In the genomic region with DNA sequence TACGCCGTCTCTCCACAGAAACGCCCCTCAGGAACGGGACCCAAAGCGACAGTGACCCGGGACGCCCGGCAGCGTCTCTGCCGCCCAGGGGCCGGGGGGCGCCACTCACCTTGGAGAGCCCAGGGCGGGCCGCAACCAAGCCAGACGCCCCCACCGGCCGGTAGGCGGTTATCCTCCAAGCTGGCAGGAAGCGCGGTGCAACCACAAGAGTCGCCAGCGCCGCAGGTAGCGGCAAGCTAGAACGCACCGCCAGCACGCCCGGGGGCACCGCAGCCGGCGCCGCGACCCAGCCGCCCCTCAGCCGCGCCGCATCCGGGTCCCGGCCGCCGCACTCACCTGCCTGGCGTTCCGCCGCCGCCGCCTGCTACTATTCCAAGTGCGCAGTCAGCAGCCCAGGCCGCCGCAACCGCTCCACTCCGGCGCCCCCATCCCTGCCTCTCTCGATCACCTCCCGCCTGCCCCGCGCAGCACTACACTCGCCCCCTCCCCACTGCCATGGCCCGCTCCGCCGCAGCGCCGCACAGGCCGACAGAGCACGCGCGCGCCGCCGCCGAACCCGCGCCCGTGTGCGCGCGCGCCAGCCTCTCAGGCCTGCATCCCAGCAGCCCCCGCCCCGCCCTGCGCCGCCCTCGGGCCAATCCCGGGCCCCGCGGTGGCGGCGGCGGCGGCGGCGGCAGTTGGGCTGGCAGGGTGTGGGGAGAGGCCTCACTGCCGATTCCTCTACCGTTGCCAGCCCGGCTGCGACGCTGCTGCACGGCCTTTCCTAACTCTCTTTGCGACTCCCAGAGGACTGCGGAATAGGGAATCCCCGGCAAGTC, we compare ENCODE assay signal across 8 cellular contexts. TPM values are rescaled to one million over a fixed set of nuclear protein-coding genes. Genes with fewer than 3 reads are reported as not detected.
DNase-seq lines count a peak whose midpoint lies in the region; ATAC-seq and TF ChIP-seq lines count a peak whose summit lies in the region.

Gene PIK3CB, minus strand, starts transcription at position 570 of the 818 bp plus-strand sequence. CDS start 75,585 bp downstream, outside the sequence.

- peaks cover 0 to 14% (median 4%) of the 10 kb centered on the region in 3 donors for H3K36me3 Mint-ChIP-seq in CD8-positive, alpha-beta memory T cell
- H3K36me3 Mint-ChIP-seq in effector memory CD8-positive, alpha-beta T cell (ENCODE audit: insufficient read depth): peaks cover 28% of the 10 kb centered on the region
- peaks cover 2% of the 10 kb centered on the region for H3K36me3 Mint-ChIP-seq in mesothelial cell of epicardium

- ATAC-seq in GM19455 (IDR thresholded peaks at IDR 0.05; ENCODE audit: unreplicated experiment): peak; percentile 92
- peak; percentile 84 for ATAC-seq in effector memory CD8-positive, alpha-beta T cell (replicated peaks)

- no peaks in the 10 kb centered on the region for H3K27me3 Mint-ChIP-seq in CD8-positive, alpha-beta memory T cell
- H3K27me3 Mint-ChIP-seq in effector memory CD8-positive, alpha-beta T cell: no peaks in the 10 kb centered on the region
- H3K27me3 Mint-ChIP-seq in mesothelial cell of epicardium (ENCODE audit: low read depth): no peaks in the 10 kb centered on the region

- no peaks in the 10 kb centered on the region for H3K36me3 ChIP-seq in CD8-positive, alpha-beta memory T cell (ENCODE audit: insufficient read depth, low read length)

- POLR2A ChIA-PET in CD8-positive, alpha-beta memory T cell (lab: Charles Lee): interaction anchor here (2.4 kb wide), 1 partner anchor 54 kb away, joined by 7 read pairs; no protein-coding TSS in a partner anchor

- H3K4me1 ChIP-seq in CD8-positive, alpha-beta memory T cell (ENCODE audit: insufficient read depth, low read length): peaks cover 16% of the 10 kb centered on the region

- peaks cover 25 to 33% (median 32%) of the 10 kb centered on the region in 3 donors for H3K4me1 Mint-ChIP-seq in CD8-positive, alpha-beta memory T cell
- H3K4me1 Mint-ChIP-seq in effector memory CD8-positive, alpha-beta T cell (ENCODE audit: low read depth in 2 of 2): peaks cover 18 to 26% of the 10 kb centered on the region in 2 donors
- H3K4me1 Mint-ChIP-seq in mesothelial cell of epicardium: peaks cover 13% of the 10 kb centered on the region

- H3K4me3 ChIP-seq in CD8-positive, alpha-beta memory T cell (ENCODE audit: low read length): peak within 1 kb of the TSS; percentile 66

- peak within 1 kb of the TSS; percentile 84 to 99 (median 95) for H3K27ac Mint-ChIP-seq in CD8-positive, alpha-beta memory T cell
- peak within 1 kb of the TSS; percentile 86 to 97 for H3K27ac Mint-ChIP-seq in effector memory CD8-positive, alpha-beta T cell
- peak within 1 kb of the TSS; percentile 98 for H3K27ac Mint-ChIP-seq in mesothelial cell of epicardium

- no peaks in the 10 kb centered on the region for H3K27me3 ChIP-seq in CD8-positive, alpha-beta memory T cell (ENCODE audit: insufficient read depth, low read length, poor library complexity, severe bottlenecking)

- H3K9me3 Mint-ChIP-seq in CD8-positive, alpha-beta memory T cell: no peaks in the 10 kb centered on the region
- H3K9me3 Mint-ChIP-seq in effector memory CD8-positive, alpha-beta T cell: no peaks in the 10 kb centered on the region
- no peaks in the 10 kb centered on the region for H3K9me3 Mint-ChIP-seq in mesothelial cell of epicardium

- peak within 1 kb of the TSS; percentile 87 to 97 (median 93) for H3K4me3 Mint-ChIP-seq in CD8-positive, alpha-beta memory T cell
- H3K4me3 Mint-ChIP-seq in effector memory CD8-positive, alpha-beta T cell: peak within 1 kb of the TSS; percentile 95 to 98
- peak within 1 kb of the TSS; percentile 80 for H3K4me3 Mint-ChIP-seq in mesothelial cell of epicardium

- H3K9me3 ChIP-seq in CD8-positive, alpha-beta memory T cell (ENCODE audit: low read length): no peaks in the 10 kb centered on the region

- H3K27ac ChIP-seq in CD8-positive, alpha-beta memory T cell (ENCODE audit: low read depth, low read length): peak within 1 kb of the TSS; percentile 85

- peak; percentile 75 to 89 (median 85) for DNase-seq in CD8-positive, alpha-beta memory T cell
- DNase-seq in HPDE6-E6E7 (ENCODE audit: extremely low spot score): peak; percentile 73
- DNase-seq in NK-92 treated with Interleukin-12 subunit alpha and Interleukin-12 subunit beta, amount 100 ng/mL, for 24 hours (lab: John Stamatoyannopoulos, UW): peak; percentile 79
- DNase-seq in activated CD8-positive, alpha-beta memory T cell treated with anti-CD3 and anti-CD28 coated beads for 48 hours (ENCODE audit: low read depth in 2 of 3, low spot score in 2 of 3): peak; percentile 67 to 72 (median 69)
- peak; percentile 80 to 83 (median 82) for DNase-seq in effector memory CD8-positive, alpha-beta T cell
- DNase-seq in mesothelial cell of epicardium (ENCODE audit: low spot score in 2 of 2, unreplicated experiment in 2 of 2): peak; percentile 85 to 92
- peak; percentile 80 to 81 for DNase-seq in stimulated activated CD8-positive, alpha-beta memory T cell treated with anti-CD3 and anti-CD28 coated beads, Interleukin-15, amount 100 ng/mL, for 48 hours (ENCODE audit: low read depth in 2 of 2)

- CTCF ChIA-PET in CD8-positive, alpha-beta memory T cell (lab: Charles Lee): interaction anchor here (1.3 to 2.0 kb wide), 5 partner anchors 21 to 240 kb away, joined by 3 to 8 read pairs (median 5); partner anchors contain the start of gene CEP70

- no peak for TF ChIP-seq CTCF in mesothelial cell of epicardium (IDR thresholded peaks at IDR 0.05; ENCODE audit: unreplicated experiment)

RNA-seq across cellular contexts. Expression of gene PIK3CB, which starts in this region (rescaled TPM):
- 10 to 100 TPM; 17.3 to 17.6 TPM for total RNA-seq in CD8-positive, alpha-beta memory T cell
- polyA plus RNA-seq in CD8-positive, alpha-beta memory T cell: 17.1 TPM
- 19.1 to 23.5 TPM (median 20.2 TPM) in 3 replicates for total RNA-seq in mesothelial cell of epicardium

Comparison
In these comparisons a context has a peak if more than half of its experiments do, and no peak if none do; other contexts are left out.
1. Peak in every context shown above with its lines: DNase-seq, ATAC-seq, H3K4me3 ChIP-seq and H3K27ac ChIP-seq.